ENCODE assay signal across 9 cellular contexts in the genomic region with DNA sequence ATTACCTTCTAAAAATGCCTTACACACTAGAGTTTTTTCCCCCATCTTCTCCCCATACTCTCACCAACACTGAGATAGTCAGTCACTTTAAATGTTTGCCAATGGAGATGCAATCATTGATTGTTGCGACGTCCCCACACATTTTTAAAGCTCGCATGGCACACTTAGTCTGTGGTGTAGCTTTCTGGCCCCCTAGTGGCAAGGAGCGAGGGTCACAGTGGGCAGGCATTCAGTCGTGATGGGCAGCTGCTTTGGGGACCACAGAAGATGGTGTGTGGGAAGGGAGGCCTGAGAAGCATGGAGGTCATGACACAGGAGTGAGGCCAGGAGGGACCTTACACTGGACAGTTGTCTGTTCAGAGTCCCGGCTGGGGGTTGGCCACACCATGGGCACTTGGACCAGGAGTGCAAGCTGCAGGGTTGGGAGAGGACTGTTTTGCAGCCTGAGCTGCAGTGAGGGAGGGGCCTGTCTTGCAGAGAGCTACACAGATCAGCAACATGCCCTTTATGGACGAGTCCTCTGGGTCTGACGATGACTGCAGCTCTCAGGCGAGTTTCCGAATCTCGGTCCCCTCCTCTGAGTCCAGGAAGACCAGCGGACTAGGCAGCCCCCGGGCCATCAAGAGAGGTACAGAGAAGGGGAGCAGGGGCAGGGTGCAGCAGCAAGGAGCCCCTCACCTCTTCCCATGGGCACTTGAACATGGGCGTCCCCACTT. TPM values are rescaled to one million over a fixed set of nuclear protein-coding genes. Genes with fewer than 3 reads are reported as not detected.
DNase-seq lines count a peak whose midpoint lies in the region; ATAC-seq, FAIRE-seq and TF ChIP-seq lines count a peak whose summit lies in the region.
"Had no signal": no experiment of that assay in that cellular context is flagged by ENCODE, and none has a peak within 500 bp of the region (broad histone marks: within the 10 kb centered on the region; RNA-seq: fewer than 3 reads in every experiment).

No MANE protein-coding gene starts in this region.

- H3K4me3 ChIP-seq in WI38 (ENCODE audit: low read depth, low read length) (no peak overlapping the region), breast epithelium (no peak overlapping the region), kidney (ENCODE audit: low read length in 2 of 2) (no peak overlapping the region)
- H3K4me3 ChIP-seq: SK-N-MC had no signal

- H3K27ac ChIP-seq in breast epithelium, result no peak overlapping the region
- no peak overlapping the region for H3K27ac ChIP-seq in kidney (ENCODE audit: low read depth in 2 of 2, low read length in 2 of 2)
- H3K27ac ChIP-seq: SK-N-MC had no signal

- ATAC-seq in GM21737 (IDR thresholded peaks at IDR 0.05; ENCODE audit: unreplicated experiment), result peak; percentile 64

- H3K4me1 ChIP-seq in breast epithelium, result no peaks in the 10 kb centered on the region
- H3K4me1 ChIP-seq in kidney (ENCODE audit: control insufficient read depth in 1 of 2, insufficient read depth in 1 of 2, low read depth in 1 of 2, low read length in 2 of 2), result peaks cover 5 to 8% of the 10 kb centered on the region in 2 donors

- no peaks in the 10 kb centered on the region for H3K36me3 ChIP-seq in breast epithelium
- H3K36me3 ChIP-seq in kidney (ENCODE audit: control insufficient read depth in 1 of 2, insufficient read depth in 2 of 2, low read length in 2 of 2), result no peaks in the 10 kb centered on the region

- DNase-seq in COLO829 (ENCODE audit: low spot score), result peak; percentile 45
- DNase-seq in NCI-H2029 treated with DMSO at 0.1 percent for 48 hours (lab: John Stamatoyannopoulos, UW), result peak; percentile 8
- DNase-seq in breast epithelium (ENCODE audit: low spot score in 2 of 2), result peak; percentile 40 to 65
- no peak for DNase-seq in kidney
- peak; percentile 62 for DNase-seq in stimulated activated CD4-positive, alpha-beta T cell treated with anti-CD3 and anti-CD28 coated beads, Interleukin-1b, Interleukin-23, amount 100 ng/mL, for 48 hours
- DNase-seq in KG1 (lab: John Stamatoyannopoulos, UW), result no peak

- H3K27me3 ChIP-seq in breast epithelium, result no peaks in the 10 kb centered on the region

- no peak overlapping the region for H3K9ac ChIP-seq in kidney (ENCODE audit: low read length in 2 of 2)

- intact Hi-C loops in breast epithelium (cut with DNase I; ENCODE audit: low total_unique reads), result loop anchor here (10.0 kb wide), 1 partner anchor 147 kb away; no protein-coding TSS in a partner anchor
- intact Hi-C loops in kidney (cut with DNase I), result no loop called here

- TF ChIP-seq CTCF in WI38 (IDR thresholded peaks at IDR 0.05; ENCODE audit: low read depth, low read length) (peak; percentile 78), breast epithelium (IDR thresholded peaks at IDR 0.05) (peak; percentile 39 to 85 (median 84)), kidney (IDR thresholded peaks at IDR 0.05; ENCODE audit: borderline replicate concordance, extremely low read depth, insufficient read depth) (peak; percentile 80)

- no peak for TF ChIP-seq POLR2A in breast epithelium (IDR thresholded peaks at IDR 0.05)

- H3K9me3 ChIP-seq in breast epithelium (no peaks in the 10 kb centered on the region), kidney (ENCODE audit: control insufficient read depth in 1 of 2, low read length in 2 of 2) (no peaks in the 10 kb centered on the region)

- FAIRE-seq in kidney (lab: Jason Lieb, UNC), result no peak

RNA-seq across cellular contexts. Expression of a gene that starts 28.6 kb away (rescaled TPM):
- 10 to 100 TPM; 32.8 to 37.6 (median 33.8) TPM for total RNA-seq in breast epithelium
- total RNA-seq in kidney, result 31.7 TPM
- polyA plus RNA-seq in kidney (ENCODE audit: insufficient read depth, low read depth, low replicate concordance), result 44.9 TPM

RNA-seq across cellular contexts. Expression of a gene that starts 38.3 kb away (rescaled TPM):
- total RNA-seq in breast epithelium (10 to 100 TPM in 2 of 3 donors, 1 to 10 TPM in 1; 2.9 to 18.9 (median 14.7) TPM), kidney (26.2 TPM)
- polyA plus RNA-seq in kidney (ENCODE audit: insufficient read depth, low read depth, low replicate concordance), result 9.1 TPM

RNA-seq across cellular contexts. Expression of a gene that starts 48.3 kb away (rescaled TPM):
- total RNA-seq in breast epithelium (1 to 10 TPM; 2.9 to 5.2 (median 4.4) TPM), kidney (19.2 TPM)
- polyA plus RNA-seq in kidney (ENCODE audit: insufficient read depth, low read depth, low replicate concordance), result 77.0 TPM

Comparison
In these comparisons a context has a peak if more than half of its experiments do, and no peak if none do; other contexts are left out.
1. DNase-seq: peak in COLO829 (single experiment), NCI-H2029 treated with DMSO at 0.1 percent for 48 hours (single experiment), breast epithelium (2 of 2) and stimulated activated CD4-positive, alpha-beta T cell treated with anti-CD3 and anti-CD28 coated beads, Interleukin-1b, Interleukin-23, amount 100 ng/mL, for 48 hours (single experiment); none in kidney (single experiment) and KG1 (single experiment).
2. Peak in every context shown above with its lines, with median percentiles within 50 percentile points of each other: CTCF ChIP-seq.